Comparison of ENCODE assay signal across 18 cellular contexts in genomic region chr2:26726229-26726628, GRCh38. TPM values are rescaled to one million over a fixed set of nuclear protein-coding genes. Genes with fewer than 3 reads are reported as not detected.
A peak's percentile ranks its signal among the peaks of the same experiment; 100 is the strongest.
DNase-seq lines count a peak whose midpoint lies in the region; ATAC-seq, FAIRE-seq and TF ChIP-seq lines count a peak whose summit lies in the region.
"Had no signal": no experiment of that assay in that cellular context is flagged by ENCODE, and none has a peak within 500 bp of the region (broad histone marks: within the 10 kb centered on the region; RNA-seq: fewer than 3 reads in every experiment).

No MANE protein-coding gene starts in this region.

- CTCF ChIA-PET in A549 (lab: Yijun Ruan, JAX): interaction anchor here (0.7 to 5.0 kb wide), 4 partner anchors 8 to 222 kb away, joined by 4 to 47 read pairs (median 24); no protein-coding TSS in a partner anchor

- WGBS in A549 (ENCODE audit: missing lambda C conversion rate): 38% methylated on average over 1 of the region's 1 CpG
- WGBS in adrenal gland, 4 donors: 20 to 50% (median 25%) methylated on average over 1 of the region's 1 CpG

- H3K79me2 ChIP-seq in parathyroid adenoma: peaks cover 13% of the 10 kb centered on the region

- H3K27ac ChIP-seq in A549 (peak overlapping the region; percentile 94), adrenal gland (peak overlapping the region; percentile 96 to 99 (median 97)), kidney (ENCODE audit: low read depth in 2 of 2, low read length in 2 of 2) (no peak overlapping the region), parathyroid adenoma (peak overlapping the region; percentile 95)

- TF ChIP-seq POLR2A in A549 (IDR thresholded peaks at IDR 0.05; ENCODE audit: low read length) (no peak), adrenal gland (IDR thresholded peaks at IDR 0.05) (no peak)

- H3K4me3 ChIP-seq in A549 (no peak overlapping the region), adrenal gland (no peak overlapping the region), kidney (ENCODE audit: low read length in 2 of 2) (no peak overlapping the region), parathyroid adenoma (ENCODE audit: low read depth, low read length) (no peak overlapping the region)
- H3K4me3 ChIP-seq: HAP-1 had no signal

- FAIRE-seq in A549 (lab: Jason Lieb, UNC) (no peak), kidney (lab: Jason Lieb, UNC) (no peak)
- FAIRE-seq: G401.6, GM12892, H54 had no signal

- no peak for TF ChIP-seq EP300 in A549 (IDR thresholded peaks at IDR 0.05)

- TF ChIP-seq CTCF in A549 (IDR thresholded peaks at IDR 0.05) (no peak), adrenal gland (IDR thresholded peaks at IDR 0.05) (no peak), kidney (IDR thresholded peaks at IDR 0.05; ENCODE audit: borderline replicate concordance, extremely low read depth, insufficient read depth) (no peak), parathyroid adenoma (IDR thresholded peaks at IDR 0.05) (no peak)

- H3K9ac ChIP-seq in kidney (ENCODE audit: low read length in 2 of 2) (no peak overlapping the region), parathyroid adenoma (no peak overlapping the region)

- no peaks in the 10 kb centered on the region for H3K27me3 ChIP-seq in adrenal gland
- H3K27me3 ChIP-seq in parathyroid adenoma (ENCODE audit: control insufficient read depth, insufficient read depth, low read length): no peaks in the 10 kb centered on the region

- ATAC-seq in A549: no peak

- intact Hi-C loops in adrenal gland (cut with DNase I): no loop called here
- intact Hi-C loops in kidney (cut with DNase I): no loop called here

- peaks cover 0 to 36% of the 10 kb centered on the region in 2 donors for H3K36me3 ChIP-seq in adrenal gland (replicated peaks in 1 of 2)
- H3K36me3 ChIP-seq in kidney (ENCODE audit: control insufficient read depth in 1 of 2, insufficient read depth in 2 of 2, low read length in 2 of 2): no peaks in the 10 kb centered on the region
- no peaks in the 10 kb centered on the region for H3K36me3 ChIP-seq in parathyroid adenoma (ENCODE audit: control insufficient read depth, insufficient read depth, low read length)
- H3K36me3 ChIP-seq: HAP-1 had no signal

- no peak overlapping the region for H2AFZ ChIP-seq in parathyroid adenoma

- H3K9me3 ChIP-seq in A549 (no peaks in the 10 kb centered on the region), adrenal gland (replicated peaks in 1 of 3) (no peaks in the 10 kb centered on the region), kidney (ENCODE audit: control insufficient read depth in 1 of 2, low read length in 2 of 2) (no peaks in the 10 kb centered on the region), parathyroid adenoma (ENCODE audit: control insufficient read depth, low read length) (no peaks in the 10 kb centered on the region)
- H3K9me3 ChIP-seq: HAP-1 had no signal

- no peak for DNase-seq in A549 (ENCODE audit: low read depth in 1 of 2, low spot score in 1 of 2)
- DNase-seq in adrenal gland: peak in 1 of 7 donors; percentile 13
- DNase-seq in kidney: peak; percentile 4
- no peak for DNase-seq in HuH-7 (ENCODE audit: low spot score)
- no peak for DNase-seq in NCI-H1417 treated with DMSO at 0.1 percent for 48 hours (lab: John Stamatoyannopoulos, UW)
- no peak for DNase-seq in KG1 (lab: John Stamatoyannopoulos, UW)
- DNase-seq: 8988T; CD4-positive, alpha-beta memory T cell; COR-L47; DMS153; DND-41; GOT3; HFFc6 had no signal

- H3K4me2 ChIP-seq in A549 (0 out of 3 replicates have a peak overlapping the region, but pooled peaks have one; percentile 78), parathyroid adenoma (ENCODE audit: low read length) (no peak overlapping the region)

- POLR2A ChIA-PET in A549 (lab: Yijun Ruan, JAX): interaction anchor here (0.6 kb wide), 1 partner anchor 27 kb away, joined by 3 read pairs; no protein-coding TSS in a partner anchor

- no peak for TF ChIP-seq RAD21 in A549 (conservative IDR thresholded peaks at IDR 0.05 in 1 of 2, IDR thresholded peaks at IDR 0.05 in 1 of 2)

- H3K4me1 ChIP-seq in A549: peaks cover 74% of the 10 kb centered on the region
- peaks cover 55 to 67% of the 10 kb centered on the region in 2 donors for H3K4me1 ChIP-seq in adrenal gland (replicated peaks in 1 of 2)
- peaks cover 0 to 23% of the 10 kb centered on the region in 2 donors for H3K4me1 ChIP-seq in kidney (ENCODE audit: control insufficient read depth in 1 of 2, insufficient read depth in 1 of 2, low read depth in 1 of 2, low read length in 2 of 2)
- peaks cover 48% of the 10 kb centered on the region for H3K4me1 ChIP-seq in parathyroid adenoma
- H3K4me1 ChIP-seq: HAP-1 had no signal

TF ChIP-seq in A549, 52 proteins besides CTCF, POLR2A, EP300 and RAD21:
- no peak for TF ChIP-seq TFCP2L1 (CRISPR knock-in tag; IDR thresholded peaks at IDR 0.05)
- TF ChIP-seq ZSCAN20 (CRISPR knock-in tag; IDR thresholded peaks at IDR 0.05): no peak
- TF ChIP-seq MYC (IDR thresholded peaks at IDR 0.05; ENCODE audit: borderline replicate concordance, low read length): no peak
- TF ChIP-seq USF2 (IDR thresholded peaks at IDR 0.05): no peak
- no peak for TF ChIP-seq KDM5A (IDR thresholded peaks at IDR 0.05)
- TF ChIP-seq, protein P1, sequence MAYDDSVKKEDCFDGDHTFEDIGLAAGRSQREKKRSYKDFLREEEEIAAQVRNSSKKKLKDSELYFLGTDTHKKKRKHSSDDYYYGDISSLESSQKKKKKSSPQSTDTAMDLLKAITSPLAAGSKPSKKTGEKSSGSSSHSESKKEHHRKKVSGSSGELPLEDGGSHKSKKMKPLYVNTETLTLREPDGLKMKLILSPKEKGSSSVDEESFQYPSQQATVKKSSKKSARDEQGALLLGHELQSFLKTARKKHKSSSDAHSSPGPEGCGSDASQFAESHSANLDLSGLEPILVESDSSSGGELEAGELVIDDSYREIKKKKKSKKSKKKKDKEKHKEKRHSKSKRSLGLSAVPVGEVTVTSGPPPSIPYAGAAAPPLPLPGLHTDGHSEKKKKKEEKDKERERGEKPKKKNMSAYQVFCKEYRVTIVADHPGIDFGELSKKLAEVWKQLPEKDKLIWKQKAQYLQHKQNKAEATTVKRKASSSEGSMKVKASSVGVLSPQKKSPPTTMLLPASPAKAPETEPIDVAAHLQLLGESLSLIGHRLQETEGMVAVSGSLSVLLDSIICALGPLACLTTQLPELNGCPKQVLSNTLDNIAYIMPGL (CRISPR knock-in tag; IDR thresholded peaks at IDR 0.05; ENCODE audit: borderline replicate concordance): no peak
- TF ChIP-seq SREBF2 (IDR thresholded peaks at IDR 0.05): no peak
- peak; percentile 98 for TF ChIP-seq ZFP36 (IDR thresholded peaks at IDR 0.05; ENCODE audit: borderline replicate concordance, partially characterized antibody)

RNA-seq across cellular contexts. Expression of gene KCNK3, which starts 33.7 kb away (rescaled TPM):
- polyA plus RNA-seq in A549 (2011; rRNA removed): 2.8 and 3.5 TPM in 2 replicates
- 2.0 and 3.4 TPM in 2 replicates for polyA plus RNA-seq in A549 (2012; cell fraction: cytosol; rRNA removed)
- polyA plus RNA-seq in A549 (2012; cell fraction: nucleus; rRNA removed): 1.7 and 2.9 TPM in 2 replicates
- polyA plus RNA-seq in A549 (2017; fragmentation: RNase III; extraction: RNeasy Plus Mini Kit Qiagen cat#74134 plus additional on column Dnase treatment): 1.6 to 3.4 TPM (median 2.4 TPM) in 3 replicates
- polyA minus RNA-seq in A549 (2011; rRNA and poly(A)+ RNA removed): 4.1 TPM in 2 replicates
- total RNA-seq in adrenal gland: 100 to 1,000 TPM; 366 to 595 (median 455) TPM
- 100 to 1,000 TPM; 133 to 325 (median 160) TPM for polyA plus RNA-seq in adrenal gland
- 8.1 TPM for total RNA-seq in kidney
- polyA plus RNA-seq in kidney (ENCODE audit: insufficient read depth, low read depth, low replicate concordance): 2.1 TPM
- total RNA-seq: CD4-positive, alpha-beta memory T cell; HFFc6 had no signal
- polyA plus RNA-seq: CD4-positive, alpha-beta memory T cell had no signal

RNA-seq across cellular contexts. Expression of gene SLC35F6, which starts 37.9 kb away (rescaled TPM):
- polyA plus RNA-seq in A549 (2011; rRNA removed) (41.3 and 55.7 TPM in 2 replicates), A549 (2017; fragmentation: RNase III; extraction: RNeasy Plus Mini Kit Qiagen cat#74134 plus additional on column Dnase treatment) (40.1 to 47.6 TPM (median 46.9 TPM) in 3 replicates), adrenal gland (10 to 100 TPM; 20.0 to 49.8 (median 23.7) TPM), kidney (ENCODE audit: insufficient read depth, low read depth, low replicate concordance) (43.1 TPM)
- 23.7 and 38.0 TPM in 2 replicates for polyA plus RNA-seq in A549 (2012; cell fraction: cytosol; rRNA removed)
- polyA plus RNA-seq in A549 (2012; cell fraction: nucleus; rRNA removed): 33.1 and 35.8 TPM in 2 replicates
- 111 and 126 TPM in 2 replicates for polyA minus RNA-seq in A549 (2011; rRNA and poly(A)+ RNA removed)
- total RNA-seq in adrenal gland (10 to 100 TPM; 51.0 to 92.4 (median 68.3) TPM), kidney (63.7 TPM)

RNA-seq across cellular contexts. Expression of gene CENPA, which starts 59.6 kb away (rescaled TPM):
- polyA plus RNA-seq in A549 (2011; rRNA removed) (44.1 and 46.0 TPM in 2 replicates), A549 (2017; fragmentation: RNase III; extraction: RNeasy Plus Mini Kit Qiagen cat#74134 plus additional on column Dnase treatment) (41.6 to 45.7 TPM (median 43.7 TPM) in 3 replicates), adrenal gland (1 to 10 TPM in 1 of 3 donors, under 1 TPM in 2; 0.20 to 1.1 (median 0.56) TPM), kidney (ENCODE audit: insufficient read depth, low read depth, low replicate concordance) (not detected)
- polyA plus RNA-seq in A549 (2012; cell fraction: cytosol; rRNA removed): 45.4 and 56.0 TPM in 2 replicates
- 25.6 and 33.4 TPM in 2 replicates for polyA plus RNA-seq in A549 (2012; cell fraction: nucleus; rRNA removed)
- polyA minus RNA-seq in A549 (2011; rRNA and poly(A)+ RNA removed): 30.7 and 33.2 TPM in 2 replicates
- total RNA-seq in adrenal gland (1 to 10 TPM in 1 of 8 donors, under 1 TPM in 3, not detected in 4; 0.49 to 1.3 (median 0.83) TPM), kidney (0.63 TPM)
- polyA plus RNA-seq: CD4-positive, alpha-beta memory T cell had no signal

Comparison
In these comparisons a context has a peak if more than half of its experiments do, and no peak if none do; other contexts are left out.
1. H3K27ac ChIP-seq: peak in A549 (2 of 2), adrenal gland (5 of 5) and parathyroid adenoma (single experiment); none in kidney (0 of 2).
2. RNA of gene KCNK3, which starts 33.7 kb away (polyA plus RNA-seq): 133 to 325 TPM in adrenal gland; 1.6 to 3.5 TPM in A549 and 2.1 TPM in kidney (single experiment); every median in the first group is over 10 times any median in the second.
3. RNA of gene CENPA, which starts 59.6 kb away (polyA plus RNA-seq): 25.6 to 56.0 TPM in A549; 0.20 to 1.1 TPM in adrenal gland and not detected in kidney (single experiment); every median in the first group is over 10 times any median in the second.